Comparison of ENCODE assay signal across 1 cellular context in genomic region chr11:58776891-58777451, GRCh38.
TF ChIP-seq lines count a peak whose summit lies in the region.

No MANE protein-coding gene starts in this region.

TF ChIP-seq in K562, 482 proteins besides CTCF, POLR2A, EP300 and RAD21 (continued from another document and continues in another):
- no peak for TF ChIP-seq ZNF280A (IDR thresholded peaks at IDR 0.05; ENCODE audit: low read depth, partially characterized antibody)
- no peak for TF ChIP-seq LARP7 (IDR thresholded peaks at IDR 0.05)
- TF ChIP-seq ZNF79 (CRISPR knock-in tag; IDR thresholded peaks at IDR 0.05; ENCODE audit: low read depth): 0 out of 2 replicates have a peak, but pooled peaks have one; percentile 5
- TF ChIP-seq TCF3 (CRISPR knock-in tag; IDR thresholded peaks at IDR 0.05): peak; percentile 97
- TF ChIP-seq, protein P1, sequence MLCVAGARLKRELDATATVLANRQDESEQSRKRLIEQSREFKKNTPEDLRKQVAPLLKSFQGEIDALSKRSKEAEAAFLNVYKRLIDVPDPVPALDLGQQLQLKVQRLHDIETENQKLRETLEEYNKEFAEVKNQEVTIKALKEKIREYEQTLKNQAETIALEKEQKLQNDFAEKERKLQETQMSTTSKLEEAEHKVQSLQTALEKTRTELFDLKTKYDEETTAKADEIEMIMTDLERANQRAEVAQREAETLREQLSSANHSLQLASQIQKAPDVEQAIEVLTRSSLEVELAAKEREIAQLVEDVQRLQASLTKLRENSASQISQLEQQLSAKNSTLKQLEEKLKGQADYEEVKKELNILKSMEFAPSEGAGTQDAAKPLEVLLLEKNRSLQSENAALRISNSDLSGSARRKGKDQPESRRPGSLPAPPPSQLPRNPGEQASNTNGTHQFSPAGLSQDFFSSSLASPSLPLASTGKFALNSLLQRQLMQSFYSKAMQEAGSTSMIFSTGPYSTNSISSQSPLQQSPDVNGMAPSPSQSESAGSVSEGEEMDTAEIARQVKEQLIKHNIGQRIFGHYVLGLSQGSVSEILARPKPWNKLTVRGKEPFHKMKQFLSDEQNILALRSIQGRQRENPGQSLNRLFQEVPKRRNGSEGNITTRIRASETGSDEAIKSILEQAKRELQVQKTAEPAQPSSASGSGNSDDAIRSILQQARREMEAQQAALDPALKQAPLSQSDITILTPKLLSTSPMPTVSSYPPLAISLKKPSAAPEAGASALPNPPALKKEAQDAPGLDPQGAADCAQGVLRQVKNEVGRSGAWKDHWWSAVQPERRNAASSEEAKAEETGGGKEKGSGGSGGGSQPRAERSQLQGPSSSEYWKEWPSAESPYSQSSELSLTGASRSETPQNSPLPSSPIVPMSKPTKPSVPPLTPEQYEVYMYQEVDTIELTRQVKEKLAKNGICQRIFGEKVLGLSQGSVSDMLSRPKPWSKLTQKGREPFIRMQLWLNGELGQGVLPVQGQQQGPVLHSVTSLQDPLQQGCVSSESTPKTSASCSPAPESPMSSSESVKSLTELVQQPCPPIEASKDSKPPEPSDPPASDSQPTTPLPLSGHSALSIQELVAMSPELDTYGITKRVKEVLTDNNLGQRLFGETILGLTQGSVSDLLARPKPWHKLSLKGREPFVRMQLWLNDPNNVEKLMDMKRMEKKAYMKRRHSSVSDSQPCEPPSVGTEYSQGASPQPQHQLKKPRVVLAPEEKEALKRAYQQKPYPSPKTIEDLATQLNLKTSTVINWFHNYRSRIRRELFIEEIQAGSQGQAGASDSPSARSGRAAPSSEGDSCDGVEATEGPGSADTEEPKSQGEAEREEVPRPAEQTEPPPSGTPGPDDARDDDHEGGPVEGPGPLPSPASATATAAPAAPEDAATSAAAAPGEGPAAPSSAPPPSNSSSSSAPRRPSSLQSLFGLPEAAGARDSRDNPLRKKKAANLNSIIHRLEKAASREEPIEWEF (CRISPR knock-in tag; IDR thresholded peaks at IDR 0.05): peak; percentile 87; the same call in 1 of the 2 replicates
- TF ChIP-seq HOXB6 (CRISPR knock-in tag; IDR thresholded peaks at IDR 0.05; ENCODE audit: borderline replicate concordance): no peak
- peak; percentile 99 for TF ChIP-seq CEBPB (tag; IDR thresholded peaks at IDR 0.05)
- TF ChIP-seq CLOCK (CRISPR knock-in tag; IDR thresholded peaks at IDR 0.05; ENCODE audit: borderline replicate concordance): no peak
- TF ChIP-seq VEZF1 (CRISPR knock-in tag; IDR thresholded peaks at IDR 0.05): peak; percentile 71
- peak; percentile 82 for TF ChIP-seq C11orf30 (IDR thresholded peaks at IDR 0.05; ENCODE audit: low read depth)
- peak; percentile 30; the same call in 1 of the 2 replicates for TF ChIP-seq ARID3A (IDR thresholded peaks at IDR 0.05; ENCODE audit: borderline replicate concordance, low read depth, low read length)
- TF ChIP-seq, protein P2, sequence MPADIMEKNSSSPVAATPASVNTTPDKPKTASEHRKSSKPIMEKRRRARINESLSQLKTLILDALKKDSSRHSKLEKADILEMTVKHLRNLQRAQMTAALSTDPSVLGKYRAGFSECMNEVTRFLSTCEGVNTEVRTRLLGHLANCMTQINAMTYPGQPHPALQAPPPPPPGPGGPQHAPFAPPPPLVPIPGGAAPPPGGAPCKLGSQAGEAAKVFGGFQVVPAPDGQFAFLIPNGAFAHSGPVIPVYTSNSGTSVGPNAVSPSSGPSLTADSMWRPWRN (IDR thresholded peaks at IDR 0.05; ENCODE audit: low read depth): no peak
- TF ChIP-seq BACH1 (tag; IDR thresholded peaks at IDR 0.05): peak; percentile 84
- TF ChIP-seq MAFG (tag; conservative IDR thresholded peaks at IDR 0.05): peak; percentile 86
- TF ChIP-seq CBX5 (IDR thresholded peaks at IDR 0.05; ENCODE audit: borderline replicate concordance, low read depth): 0 out of 2 replicates have a peak, but pooled peaks have one; percentile 19
- TF ChIP-seq LEF1 (IDR thresholded peaks at IDR 0.05): peak; percentile 96
- peak; percentile 9; the same call in 1 of the 2 replicates for TF ChIP-seq SMAD3 (CRISPR knock-in tag; conservative IDR thresholded peaks at IDR 0.05)
- TF ChIP-seq RBM14 (IDR thresholded peaks at IDR 0.05; ENCODE audit: borderline replicate concordance, insufficient read depth, low read depth, low read length): no peak
- no peak for TF ChIP-seq ZNF561 (CRISPR knock-in tag; conservative IDR thresholded peaks at IDR 0.05)
- no peak for TF ChIP-seq SAFB2 (IDR thresholded peaks at IDR 0.05; ENCODE audit: borderline replicate concordance, low read depth, low read length, severe bottlenecking)
- no peak for TF ChIP-seq SP1 (CRISPR knock-in tag; IDR thresholded peaks at IDR 0.05)
- peak; percentile 83 for TF ChIP-seq MTA2 (IDR thresholded peaks at IDR 0.05; ENCODE audit: low read depth)
- TF ChIP-seq ERF (CRISPR knock-in tag; IDR thresholded peaks at IDR 0.05): no peak
- no peak for TF ChIP-seq ZNF551 (CRISPR knock-in tag; IDR thresholded peaks at IDR 0.05)
- TF ChIP-seq PHB2 (IDR thresholded peaks at IDR 0.05; ENCODE audit: low read depth): peak; percentile 28; the same call in 1 of the 2 replicates
- no peak for TF ChIP-seq U2AF1 (optimal IDR thresholded peaks at IDR 0.05; ENCODE audit: low read depth, low read length)
- TF ChIP-seq ZBTB8A (IDR thresholded peaks at IDR 0.05; ENCODE audit: partially characterized antibody): no peak
- peak; percentile 89 for TF ChIP-seq NFE2 (IDR thresholded peaks at IDR 0.05; ENCODE audit: low read depth)
- TF ChIP-seq CC2D1A (IDR thresholded peaks at IDR 0.05): 0 out of 2 replicates have a peak, but pooled peaks have one; percentile 54
- no peak for TF ChIP-seq USF2 (CRISPR knock-in tag; IDR thresholded peaks at IDR 0.05)
- TF ChIP-seq TAF15 (IDR thresholded peaks at IDR 0.05; ENCODE audit: low read depth, low read length): no peak
- no peak for TF ChIP-seq ASH1L (IDR thresholded peaks at IDR 0.05; ENCODE audit: borderline replicate concordance, low read depth, partially characterized antibody)
